ENCODE assay signal across 13 cellular contexts in the genomic region with DNA sequence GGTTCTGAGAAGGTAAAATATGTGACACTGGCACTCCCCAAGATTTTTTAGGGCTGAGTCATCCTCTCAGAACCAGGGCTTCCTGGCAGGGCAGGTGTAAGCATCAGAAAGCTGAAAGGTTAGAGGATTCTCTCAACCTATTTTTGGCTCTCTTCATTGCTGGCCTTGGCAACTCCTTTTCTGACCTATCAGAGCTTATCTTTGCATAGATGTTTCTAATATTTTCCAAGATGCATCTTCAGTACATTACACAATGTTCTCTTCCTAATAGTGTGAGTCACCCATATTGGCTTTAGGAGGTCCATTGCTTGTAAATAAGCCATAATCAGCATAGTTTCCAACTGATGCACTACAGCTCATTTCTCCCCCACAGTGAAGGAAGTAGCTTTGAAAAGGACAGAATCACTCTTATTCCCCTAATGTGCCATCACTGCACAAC.
DNase-seq lines count a peak whose midpoint lies in the region; ATAC-seq and TF ChIP-seq lines count a peak whose summit lies in the region.
"Had no signal": no experiment of that assay in that cellular context is flagged by ENCODE, and none has a peak within 500 bp of the region (broad histone marks: within the 10 kb centered on the region; RNA-seq: fewer than 3 reads in every experiment).

No MANE protein-coding gene starts in this region.

- CTCF ChIA-PET in AG04449 (lab: Yijun Ruan, JAX) = no interaction called here

- H3K9me3 ChIP-seq in HUES48 (ENCODE audit: control insufficient read depth, insufficient read depth, low read length) (no peaks in the 10 kb centered on the region), HAP-1 (no peaks in the 10 kb centered on the region)

- H3K27ac ChIP-seq in HUES48 (ENCODE audit: low read depth, low read length) (peak overlapping the region; percentile 9), brain microvascular endothelial cell (peak overlapping the region; percentile 4)
- H3K27ac ChIP-seq: C4-2B had no signal

- no peak for TF ChIP-seq CTCF in AG04449 (IDR thresholded peaks at IDR 0.05; ENCODE audit: insufficient read depth, low read length, missing control alignments)
- no peak for TF ChIP-seq CTCF in brain microvascular endothelial cell (IDR thresholded peaks at IDR 0.05; ENCODE audit: low read depth, low read length, missing control alignments)

- ATAC-seq in GM18909 (IDR thresholded peaks at IDR 0.05; ENCODE audit: poor library complexity, unreplicated experiment) (no peak), HG03439 (IDR thresholded peaks at IDR 0.05; ENCODE audit: unreplicated experiment) (no peak)
- ATAC-seq: T-cell had no signal

- H3K4me1 ChIP-seq in HUES48 (ENCODE audit: control insufficient read depth, insufficient read depth, low read length) = peaks cover 8% of the 10 kb centered on the region; the same call in 1 of the 2 replicates
- H3K4me1 ChIP-seq in HAP-1 = no peaks in the 10 kb centered on the region

- H3K9ac ChIP-seq in HUES48 (ENCODE audit: low read depth, low read length) = no peak overlapping the region

- POLR2A ChIA-PET in AG04449 (lab: Yijun Ruan, JAX) = no interaction called here

- H3K36me3 ChIP-seq in HUES48 (ENCODE audit: control insufficient read depth, insufficient read depth, low read length) = no peaks in the 10 kb centered on the region
- H3K36me3 ChIP-seq in brain microvascular endothelial cell (replicated peaks) = no peaks in the 10 kb centered on the region
- no peaks in the 10 kb centered on the region for H3K36me3 ChIP-seq in HAP-1 (replicated peaks)

- DNase-seq in AG04449 (ENCODE audit: low read depth, low spot score) (peak; percentile 37), brain microvascular endothelial cell (peak; percentile 63), kidney tubule cell (ENCODE audit: low spot score) (peak; percentile 95), HAP-1 (ENCODE audit: low spot score in 2 of 2) (no peak), NOMO-1 treated with DMSO at 0.1 percent for 48 hours (lab: John Stamatoyannopoulos, UW; ENCODE audit: unreplicated experiment) (no peak)
- DNase-seq: activated T-cell treated with anti-CD3 and anti-CD28 coated beads, Interleukin-2, amount 50 U/mL, for 24 hours; NCI-H1417 treated with DMSO at 0.1 percent for 48 hours; stimulated activated CD4-positive, alpha-beta T cell treated with anti-CD3 and anti-CD28 coated beads, Interleukin-4, amount 100 ng/mL, for 1 hour; T-cell had no signal

- no peaks in the 10 kb centered on the region for H3K27me3 ChIP-seq in HUES48 (ENCODE audit: control insufficient read depth, insufficient read depth, low read length)
- H3K27me3 ChIP-seq in brain microvascular endothelial cell (replicated peaks) = no peaks in the 10 kb centered on the region
- H3K27me3 ChIP-seq in HAP-1 (ENCODE audit: low read depth) = no peaks in the 10 kb centered on the region

- H3K4me3 ChIP-seq in AG04449 (ENCODE audit: low read depth, low read length) = no peak overlapping the region
- no peak overlapping the region for H3K4me3 ChIP-seq in HUES48 (ENCODE audit: low read depth, low read length)
- H3K4me3 ChIP-seq in brain microvascular endothelial cell (ENCODE audit: low read depth, low read length) = no peak overlapping the region
- H3K4me3 ChIP-seq in HAP-1 = no peak overlapping the region

- in situ Hi-C loops in brain microvascular endothelial cell (cut with HindIII; ENCODE audit: low pct_ligation_motif_present, low sequenced_read_pairs) = no loop called here
- in situ Hi-C loops in HAP-1 (cut with MboI; ENCODE audit: low sequenced_read_pairs) = no loop called here

Comparison
In these comparisons a context has a peak if more than half of its experiments do, and no peak if none do; other contexts are left out.
1. DNase-seq: peak in AG04449 (single experiment), brain microvascular endothelial cell (single experiment) and kidney tubule cell (single experiment); none in HAP-1 (0 of 2) and NOMO-1 treated with DMSO at 0.1 percent for 48 hours (single experiment).